Comparison of ENCODE assay signal across 1 cellular context in the genomic region with DNA sequence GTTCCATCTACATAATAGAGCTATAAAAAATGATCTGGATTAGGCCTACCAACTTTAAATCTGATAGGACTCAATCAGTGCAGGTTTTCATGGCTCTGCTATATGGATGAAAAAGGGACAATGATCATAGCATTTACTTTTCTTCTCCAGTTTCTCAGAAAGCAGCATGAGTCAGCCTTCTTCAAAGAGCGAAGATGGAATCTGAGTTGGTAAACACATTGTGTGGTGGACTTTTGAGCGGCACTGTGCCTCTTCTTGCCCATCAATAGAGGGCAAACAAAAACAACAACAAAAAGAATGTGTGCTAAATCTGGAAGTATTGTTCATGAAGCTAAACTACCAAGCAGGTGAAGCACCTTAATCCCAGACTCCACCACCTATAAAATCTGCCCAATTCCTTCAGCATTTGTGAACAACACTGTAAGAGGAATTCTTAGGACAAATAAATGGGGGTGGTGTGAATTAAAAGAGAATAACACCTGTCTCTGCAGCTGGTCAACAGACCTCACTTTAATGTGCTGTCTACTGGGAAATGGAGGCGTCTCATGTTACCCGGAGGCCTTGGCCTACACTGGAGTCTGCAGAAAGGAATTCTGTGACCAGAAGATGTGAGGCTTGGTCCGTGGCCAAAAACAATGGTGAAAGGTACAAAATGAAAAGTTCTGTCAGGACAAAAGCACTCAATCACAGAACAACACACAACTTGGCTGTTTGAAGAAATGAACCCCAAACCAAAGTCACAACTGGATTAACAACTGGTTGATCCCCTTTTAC.
TF ChIP-seq lines count a peak whose summit lies in the region.

No MANE protein-coding gene starts in this region.

TF ChIP-seq in HepG2, 621 proteins besides CTCF, POLR2A, EP300 and RAD21 (continued from another document and continues in another):
- TF ChIP-seq, protein P1, sequence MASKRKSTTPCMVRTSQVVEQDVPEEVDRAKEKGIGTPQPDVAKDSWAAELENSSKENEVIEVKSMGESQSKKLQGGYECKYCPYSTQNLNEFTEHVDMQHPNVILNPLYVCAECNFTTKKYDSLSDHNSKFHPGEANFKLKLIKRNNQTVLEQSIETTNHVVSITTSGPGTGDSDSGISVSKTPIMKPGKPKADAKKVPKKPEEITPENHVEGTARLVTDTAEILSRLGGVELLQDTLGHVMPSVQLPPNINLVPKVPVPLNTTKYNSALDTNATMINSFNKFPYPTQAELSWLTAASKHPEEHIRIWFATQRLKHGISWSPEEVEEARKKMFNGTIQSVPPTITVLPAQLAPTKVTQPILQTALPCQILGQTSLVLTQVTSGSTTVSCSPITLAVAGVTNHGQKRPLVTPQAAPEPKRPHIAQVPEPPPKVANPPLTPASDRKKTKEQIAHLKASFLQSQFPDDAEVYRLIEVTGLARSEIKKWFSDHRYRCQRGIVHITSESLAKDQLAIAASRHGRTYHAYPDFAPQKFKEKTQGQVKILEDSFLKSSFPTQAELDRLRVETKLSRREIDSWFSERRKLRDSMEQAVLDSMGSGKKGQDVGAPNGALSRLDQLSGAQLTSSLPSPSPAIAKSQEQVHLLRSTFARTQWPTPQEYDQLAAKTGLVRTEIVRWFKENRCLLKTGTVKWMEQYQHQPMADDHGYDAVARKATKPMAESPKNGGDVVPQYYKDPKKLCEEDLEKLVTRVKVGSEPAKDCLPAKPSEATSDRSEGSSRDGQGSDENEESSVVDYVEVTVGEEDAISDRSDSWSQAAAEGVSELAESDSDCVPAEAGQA (IDR thresholded peaks at IDR 0.05; ENCODE audit: low read depth) = 0 out of 2 replicates have a peak, but pooled peaks have one; percentile 35
- TF ChIP-seq, protein P1 (CRISPR knock-in tag; IDR thresholded peaks at IDR 0.05; ENCODE audit: borderline replicate concordance) = no peak
- TF ChIP-seq ARNT (IDR thresholded peaks at IDR 0.05) = no peak
- peak; percentile 49; the same call in 1 of the 2 replicates for TF ChIP-seq KAT8 (CRISPR knock-in tag; IDR thresholded peaks at IDR 0.05)
- TF ChIP-seq SMAD3 (CRISPR knock-in tag; IDR thresholded peaks at IDR 0.05) = peak; percentile 70; the same call in 1 of the 2 replicates
- TF ChIP-seq NFATC3 (CRISPR knock-in tag; IDR thresholded peaks at IDR 0.05) = no peak
- TF ChIP-seq ZMYM3 (CRISPR knock-in tag; IDR thresholded peaks at IDR 0.05) = no peak
- TF ChIP-seq, protein P2, sequence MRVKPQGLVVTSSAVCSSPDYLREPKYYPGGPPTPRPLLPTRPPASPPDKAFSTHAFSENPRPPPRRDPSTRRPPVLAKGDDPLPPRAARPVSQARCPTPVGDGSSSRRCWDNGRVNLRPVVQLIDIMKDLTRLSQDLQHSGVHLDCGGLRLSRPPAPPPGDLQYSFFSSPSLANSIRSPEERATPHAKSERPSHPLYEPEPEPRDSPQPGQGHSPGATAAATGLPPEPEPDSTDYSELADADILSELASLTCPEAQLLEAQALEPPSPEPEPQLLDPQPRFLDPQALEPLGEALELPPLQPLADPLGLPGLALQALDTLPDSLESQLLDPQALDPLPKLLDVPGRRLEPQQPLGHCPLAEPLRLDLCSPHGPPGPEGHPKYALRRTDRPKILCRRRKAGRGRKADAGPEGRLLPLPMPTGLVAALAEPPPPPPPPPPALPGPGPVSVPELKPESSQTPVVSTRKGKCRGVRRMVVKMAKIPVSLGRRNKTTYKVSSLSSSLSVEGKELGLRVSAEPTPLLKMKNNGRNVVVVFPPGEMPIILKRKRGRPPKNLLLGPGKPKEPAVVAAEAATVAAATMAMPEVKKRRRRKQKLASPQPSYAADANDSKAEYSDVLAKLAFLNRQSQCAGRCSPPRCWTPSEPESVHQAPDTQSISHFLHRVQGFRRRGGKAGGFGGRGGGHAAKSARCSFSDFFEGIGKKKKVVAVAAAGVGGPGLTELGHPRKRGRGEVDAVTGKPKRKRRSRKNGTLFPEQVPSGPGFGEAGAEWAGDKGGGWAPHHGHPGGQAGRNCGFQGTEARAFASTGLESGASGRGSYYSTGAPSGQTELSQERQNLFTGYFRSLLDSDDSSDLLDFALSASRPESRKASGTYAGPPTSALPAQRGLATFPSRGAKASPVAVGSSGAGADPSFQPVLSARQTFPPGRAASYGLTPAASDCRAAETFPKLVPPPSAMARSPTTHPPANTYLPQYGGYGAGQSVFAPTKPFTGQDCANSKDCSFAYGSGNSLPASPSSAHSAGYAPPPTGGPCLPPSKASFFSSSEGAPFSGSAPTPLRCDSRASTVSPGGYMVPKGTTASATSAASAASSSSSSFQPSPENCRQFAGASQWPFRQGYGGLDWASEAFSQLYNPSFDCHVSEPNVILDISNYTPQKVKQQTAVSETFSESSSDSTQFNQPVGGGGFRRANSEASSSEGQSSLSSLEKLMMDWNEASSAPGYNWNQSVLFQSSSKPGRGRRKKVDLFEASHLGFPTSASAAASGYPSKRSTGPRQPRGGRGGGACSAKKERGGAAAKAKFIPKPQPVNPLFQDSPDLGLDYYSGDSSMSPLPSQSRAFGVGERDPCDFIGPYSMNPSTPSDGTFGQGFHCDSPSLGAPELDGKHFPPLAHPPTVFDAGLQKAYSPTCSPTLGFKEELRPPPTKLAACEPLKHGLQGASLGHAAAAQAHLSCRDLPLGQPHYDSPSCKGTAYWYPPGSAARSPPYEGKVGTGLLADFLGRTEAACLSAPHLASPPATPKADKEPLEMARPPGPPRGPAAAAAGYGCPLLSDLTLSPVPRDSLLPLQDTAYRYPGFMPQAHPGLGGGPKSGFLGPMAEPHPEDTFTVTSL (CRISPR knock-in tag; IDR thresholded peaks at IDR 0.05; ENCODE audit: borderline replicate concordance) = peak; percentile 98
- TF ChIP-seq, protein P3, sequence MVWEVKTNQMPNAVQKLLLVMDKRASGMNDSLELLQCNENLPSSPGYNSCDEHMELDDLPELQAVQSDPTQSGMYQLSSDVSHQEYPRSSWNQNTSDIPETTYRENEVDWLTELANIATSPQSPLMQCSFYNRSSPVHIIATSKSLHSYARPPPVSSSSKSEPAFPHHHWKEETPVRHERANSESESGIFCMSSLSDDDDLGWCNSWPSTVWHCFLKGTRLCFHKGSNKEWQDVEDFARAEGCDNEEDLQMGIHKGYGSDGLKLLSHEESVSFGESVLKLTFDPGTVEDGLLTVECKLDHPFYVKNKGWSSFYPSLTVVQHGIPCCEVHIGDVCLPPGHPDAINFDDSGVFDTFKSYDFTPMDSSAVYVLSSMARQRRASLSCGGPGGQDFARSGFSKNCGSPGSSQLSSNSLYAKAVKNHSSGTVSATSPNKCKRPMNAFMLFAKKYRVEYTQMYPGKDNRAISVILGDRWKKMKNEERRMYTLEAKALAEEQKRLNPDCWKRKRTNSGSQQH (CRISPR knock-in tag; IDR thresholded peaks at IDR 0.05; ENCODE audit: low read depth) = peak; percentile 66; the same call in 1 of the 2 replicates
- no peak for TF ChIP-seq ZNF234 (CRISPR knock-in tag; conservative IDR thresholded peaks at IDR 0.05)
- no peak for TF ChIP-seq SETDB1 (CRISPR knock-in tag; IDR thresholded peaks at IDR 0.05; ENCODE audit: borderline replicate concordance)
- TF ChIP-seq NAIF1 (CRISPR knock-in tag; IDR thresholded peaks at IDR 0.05; ENCODE audit: borderline replicate concordance) = 0 out of 2 replicates have a peak, but pooled peaks have one; percentile 32
- peak; percentile 83 for TF ChIP-seq FOXK1 (CRISPR knock-in tag; IDR thresholded peaks at IDR 0.05; ENCODE audit: borderline replicate concordance, low read depth)
- no peak for TF ChIP-seq PHB2 (IDR thresholded peaks at IDR 0.05; ENCODE audit: partially characterized antibody)
- TF ChIP-seq FOXA3 (CRISPR knock-in tag; IDR thresholded peaks at IDR 0.05) = peak; percentile 92
- peak; percentile 68; the same call in 1 of the 2 replicates for TF ChIP-seq ZNF441 (CRISPR knock-in tag; IDR thresholded peaks at IDR 0.05; ENCODE audit: borderline replicate concordance)
- TF ChIP-seq KAT7 (CRISPR knock-in tag; IDR thresholded peaks at IDR 0.05; ENCODE audit: borderline replicate concordance) = 0 out of 2 replicates have a peak, but pooled peaks have one; percentile 41
- no peak for TF ChIP-seq ZNF260 (CRISPR knock-in tag; IDR thresholded peaks at IDR 0.05; ENCODE audit: borderline replicate concordance, low read depth)
- TF ChIP-seq SOX6 (IDR thresholded peaks at IDR 0.05) = no peak
- peak; percentile 98 for TF ChIP-seq SOX6 (CRISPR knock-in tag; IDR thresholded peaks at IDR 0.05)
- no peak for TF ChIP-seq ZNF549 (CRISPR knock-in tag; IDR thresholded peaks at IDR 0.05)
- TF ChIP-seq HNF4A (CRISPR knock-in tag; IDR thresholded peaks at IDR 0.05) = peak; percentile 63
- TF ChIP-seq KDM6A (CRISPR knock-in tag; IDR thresholded peaks at IDR 0.05; ENCODE audit: low read depth) = peak; percentile 58; the same call in 1 of the 2 replicates
- TF ChIP-seq ZNF34 (CRISPR knock-in tag; IDR thresholded peaks at IDR 0.05; ENCODE audit: borderline replicate concordance) = no peak
- no peak for TF ChIP-seq ZNF101 (CRISPR knock-in tag; IDR thresholded peaks at IDR 0.05; ENCODE audit: borderline replicate concordance, low read depth)
- TF ChIP-seq NCOA5 (CRISPR knock-in tag; IDR thresholded peaks at IDR 0.05) = no peak
- no peak for TF ChIP-seq NR1H2 (CRISPR knock-in tag; IDR thresholded peaks at IDR 0.05; ENCODE audit: borderline replicate concordance, low read depth)
- 0 out of 2 replicates have a peak, but pooled peaks have one; percentile 51 for TF ChIP-seq ZSCAN30 (CRISPR knock-in tag; IDR thresholded peaks at IDR 0.05)
- TF ChIP-seq MIER3 (CRISPR knock-in tag; IDR thresholded peaks at IDR 0.05; ENCODE audit: borderline replicate concordance) = peak; percentile 92
- peak; percentile 81 for TF ChIP-seq DNMT3B (CRISPR knock-in tag; conservative IDR thresholded peaks at IDR 0.05)
- TF ChIP-seq, protein P4, sequence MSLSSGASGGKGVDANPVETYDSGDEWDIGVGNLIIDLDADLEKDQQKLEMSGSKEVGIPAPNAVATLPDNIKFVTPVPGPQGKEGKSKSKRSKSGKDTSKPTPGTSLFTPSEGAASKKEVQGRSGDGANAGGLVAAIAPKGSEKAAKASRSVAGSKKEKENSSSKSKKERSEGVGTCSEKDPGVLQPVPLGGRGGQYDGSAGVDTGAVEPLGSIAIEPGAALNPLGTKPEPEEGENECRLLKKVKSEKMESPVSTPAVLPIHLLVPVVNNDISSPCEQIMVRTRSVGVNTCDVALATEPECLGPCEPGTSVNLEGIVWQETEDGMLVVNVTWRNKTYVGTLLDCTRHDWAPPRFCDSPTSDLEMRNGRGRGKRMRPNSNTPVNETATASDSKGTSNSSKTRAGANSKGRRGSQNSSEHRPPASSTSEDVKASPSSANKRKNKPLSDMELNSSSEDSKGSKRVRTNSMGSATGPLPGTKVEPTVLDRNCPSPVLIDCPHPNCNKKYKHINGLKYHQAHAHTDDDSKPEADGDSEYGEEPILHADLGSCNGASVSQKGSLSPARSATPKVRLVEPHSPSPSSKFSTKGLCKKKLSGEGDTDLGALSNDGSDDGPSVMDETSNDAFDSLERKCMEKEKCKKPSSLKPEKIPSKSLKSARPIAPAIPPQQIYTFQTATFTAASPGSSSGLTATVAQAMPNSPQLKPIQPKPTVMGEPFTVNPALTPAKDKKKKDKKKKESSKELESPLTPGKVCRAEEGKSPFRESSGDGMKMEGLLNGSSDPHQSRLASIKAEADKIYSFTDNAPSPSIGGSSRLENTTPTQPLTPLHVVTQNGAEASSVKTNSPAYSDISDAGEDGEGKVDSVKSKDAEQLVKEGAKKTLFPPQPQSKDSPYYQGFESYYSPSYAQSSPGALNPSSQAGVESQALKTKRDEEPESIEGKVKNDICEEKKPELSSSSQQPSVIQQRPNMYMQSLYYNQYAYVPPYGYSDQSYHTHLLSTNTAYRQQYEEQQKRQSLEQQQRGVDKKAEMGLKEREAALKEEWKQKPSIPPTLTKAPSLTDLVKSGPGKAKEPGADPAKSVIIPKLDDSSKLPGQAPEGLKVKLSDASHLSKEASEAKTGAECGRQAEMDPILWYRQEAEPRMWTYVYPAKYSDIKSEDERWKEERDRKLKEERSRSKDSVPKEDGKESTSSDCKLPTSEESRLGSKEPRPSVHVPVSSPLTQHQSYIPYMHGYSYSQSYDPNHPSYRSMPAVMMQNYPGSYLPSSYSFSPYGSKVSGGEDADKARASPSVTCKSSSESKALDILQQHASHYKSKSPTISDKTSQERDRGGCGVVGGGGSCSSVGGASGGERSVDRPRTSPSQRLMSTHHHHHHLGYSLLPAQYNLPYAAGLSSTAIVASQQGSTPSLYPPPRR (CRISPR knock-in tag; IDR thresholded peaks at IDR 0.05; ENCODE audit: borderline replicate concordance) = no peak
